ENCODE assay signal across 1 cellular context in genomic region chr3:97579365-97579764, GRCh38.
TF ChIP-seq lines count a peak whose summit lies in the region.

No MANE protein-coding gene starts in this region.

TF ChIP-seq in HEK293, 187 proteins besides CTCF, POLR2A, EP300 and RAD21 (continued from another document and continues in another):
- TF ChIP-seq GLI2 (tag by site-specific recombination; IDR thresholded peaks at IDR 0.05; ENCODE audit: borderline replicate concordance, low read depth) (no peak), ZFHX2 (tag by site-specific recombination; conservative IDR thresholded peaks at IDR 0.05) (peak; percentile 44; the same call in 1 of the 2 replicates), SETDB1 (IDR thresholded peaks at IDR 0.05; ENCODE audit: insufficient read length, low read length) (no peak), PRDM1 (tag by site-specific recombination; IDR thresholded peaks at IDR 0.05) (no peak), ZSCAN16 (tag by site-specific recombination; IDR thresholded peaks at IDR 0.05) (no peak), ZNF768 (tag by site-specific recombination; IDR thresholded peaks at IDR 0.05) (no peak), ZNF837 (tag by site-specific recombination; IDR thresholded peaks at IDR 0.05) (no peak), PRDM4 (tag by site-specific recombination; IDR thresholded peaks at IDR 0.05) (no peak), ZNF24 (tag by site-specific recombination; IDR thresholded peaks at IDR 0.05) (no peak), ZNF792 (tag by site-specific recombination; IDR thresholded peaks at IDR 0.05) (peak; percentile 94; the same call in 1 of the 2 replicates), ZNF558 (tag by site-specific recombination; IDR thresholded peaks at IDR 0.05) (no peak), ZSCAN30 (tag by site-specific recombination; IDR thresholded peaks at IDR 0.05) (no peak), ZBTB8A (tag by site-specific recombination; IDR thresholded peaks at IDR 0.05) (no peak), GLIS2 (tag by site-specific recombination; IDR thresholded peaks at IDR 0.05) (no peak), ZNF747 (tag by site-specific recombination; IDR thresholded peaks at IDR 0.05) (no peak), KLF16 (tag by site-specific recombination; IDR thresholded peaks at IDR 0.05) (no peak), FEZF1 (tag by site-specific recombination; IDR thresholded peaks at IDR 0.05) (peak; percentile 64), PATZ1 (tag by site-specific recombination; IDR thresholded peaks at IDR 0.05) (peak; percentile 61; the same call in 1 of the 2 replicates), ZNF670 (tag by site-specific recombination; IDR thresholded peaks at IDR 0.05; ENCODE audit: low read depth) (no peak), ZNF544 (tag by site-specific recombination; IDR thresholded peaks at IDR 0.05) (no peak), ZNF571 (tag by site-specific recombination; IDR thresholded peaks at IDR 0.05) (no peak), TCF7L2 (IDR thresholded peaks at IDR 0.05; ENCODE audit: borderline replicate concordance, low read depth, low read length) (no peak), ZNF350 (tag by site-specific recombination; IDR thresholded peaks at IDR 0.05) (no peak), ZNF707 (tag by site-specific recombination; IDR thresholded peaks at IDR 0.05) (no peak), ZNF549 (tag by site-specific recombination; IDR thresholded peaks at IDR 0.05) (no peak), ZNF610 (tag by site-specific recombination; IDR thresholded peaks at IDR 0.05; ENCODE audit: borderline replicate concordance) (no peak), ZNF660 (tag by site-specific recombination; IDR thresholded peaks at IDR 0.05) (0 out of 2 replicates have a peak, but pooled peaks have one; percentile 55), ZNF664 (tag by site-specific recombination; IDR thresholded peaks at IDR 0.05) (no peak), SCRT1 (tag by site-specific recombination; IDR thresholded peaks at IDR 0.05; ENCODE audit: borderline replicate concordance) (no peak), PRDM2 (tag by site-specific recombination; IDR thresholded peaks at IDR 0.05; ENCODE audit: borderline replicate concordance) (no peak), ZNF501 (tag by site-specific recombination; IDR thresholded peaks at IDR 0.05) (no peak), ZNF843 (tag by site-specific recombination; IDR thresholded peaks at IDR 0.05) (peak; percentile 41; the same call in 1 of the 2 replicates)
- TF ChIP-seq, protein P1, sequence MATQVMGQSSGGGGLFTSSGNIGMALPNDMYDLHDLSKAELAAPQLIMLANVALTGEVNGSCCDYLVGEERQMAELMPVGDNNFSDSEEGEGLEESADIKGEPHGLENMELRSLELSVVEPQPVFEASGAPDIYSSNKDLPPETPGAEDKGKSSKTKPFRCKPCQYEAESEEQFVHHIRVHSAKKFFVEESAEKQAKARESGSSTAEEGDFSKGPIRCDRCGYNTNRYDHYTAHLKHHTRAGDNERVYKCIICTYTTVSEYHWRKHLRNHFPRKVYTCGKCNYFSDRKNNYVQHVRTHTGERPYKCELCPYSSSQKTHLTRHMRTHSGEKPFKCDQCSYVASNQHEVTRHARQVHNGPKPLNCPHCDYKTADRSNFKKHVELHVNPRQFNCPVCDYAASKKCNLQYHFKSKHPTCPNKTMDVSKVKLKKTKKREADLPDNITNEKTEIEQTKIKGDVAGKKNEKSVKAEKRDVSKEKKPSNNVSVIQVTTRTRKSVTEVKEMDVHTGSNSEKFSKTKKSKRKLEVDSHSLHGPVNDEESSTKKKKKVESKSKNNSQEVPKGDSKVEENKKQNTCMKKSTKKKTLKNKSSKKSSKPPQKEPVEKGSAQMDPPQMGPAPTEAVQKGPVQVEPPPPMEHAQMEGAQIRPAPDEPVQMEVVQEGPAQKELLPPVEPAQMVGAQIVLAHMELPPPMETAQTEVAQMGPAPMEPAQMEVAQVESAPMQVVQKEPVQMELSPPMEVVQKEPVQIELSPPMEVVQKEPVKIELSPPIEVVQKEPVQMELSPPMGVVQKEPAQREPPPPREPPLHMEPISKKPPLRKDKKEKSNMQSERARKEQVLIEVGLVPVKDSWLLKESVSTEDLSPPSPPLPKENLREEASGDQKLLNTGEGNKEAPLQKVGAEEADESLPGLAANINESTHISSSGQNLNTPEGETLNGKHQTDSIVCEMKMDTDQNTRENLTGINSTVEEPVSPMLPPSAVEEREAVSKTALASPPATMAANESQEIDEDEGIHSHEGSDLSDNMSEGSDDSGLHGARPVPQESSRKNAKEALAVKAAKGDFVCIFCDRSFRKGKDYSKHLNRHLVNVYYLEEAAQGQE (tag by site-specific recombination; IDR thresholded peaks at IDR 0.05) = no peak
- TF ChIP-seq, protein P2, sequence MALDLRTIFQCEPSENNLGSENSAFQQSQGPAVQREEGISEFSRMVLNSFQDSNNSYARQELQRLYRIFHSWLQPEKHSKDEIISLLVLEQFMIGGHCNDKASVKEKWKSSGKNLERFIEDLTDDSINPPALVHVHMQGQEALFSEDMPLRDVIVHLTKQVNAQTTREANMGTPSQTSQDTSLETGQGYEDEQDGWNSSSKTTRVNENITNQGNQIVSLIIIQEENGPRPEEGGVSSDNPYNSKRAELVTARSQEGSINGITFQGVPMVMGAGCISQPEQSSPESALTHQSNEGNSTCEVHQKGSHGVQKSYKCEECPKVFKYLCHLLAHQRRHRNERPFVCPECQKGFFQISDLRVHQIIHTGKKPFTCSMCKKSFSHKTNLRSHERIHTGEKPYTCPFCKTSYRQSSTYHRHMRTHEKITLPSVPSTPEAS (tag by site-specific recombination; IDR thresholded peaks at IDR 0.05) = peak; percentile 32; the same call in 1 of the 2 replicates
- TF ChIP-seq, protein P3, sequence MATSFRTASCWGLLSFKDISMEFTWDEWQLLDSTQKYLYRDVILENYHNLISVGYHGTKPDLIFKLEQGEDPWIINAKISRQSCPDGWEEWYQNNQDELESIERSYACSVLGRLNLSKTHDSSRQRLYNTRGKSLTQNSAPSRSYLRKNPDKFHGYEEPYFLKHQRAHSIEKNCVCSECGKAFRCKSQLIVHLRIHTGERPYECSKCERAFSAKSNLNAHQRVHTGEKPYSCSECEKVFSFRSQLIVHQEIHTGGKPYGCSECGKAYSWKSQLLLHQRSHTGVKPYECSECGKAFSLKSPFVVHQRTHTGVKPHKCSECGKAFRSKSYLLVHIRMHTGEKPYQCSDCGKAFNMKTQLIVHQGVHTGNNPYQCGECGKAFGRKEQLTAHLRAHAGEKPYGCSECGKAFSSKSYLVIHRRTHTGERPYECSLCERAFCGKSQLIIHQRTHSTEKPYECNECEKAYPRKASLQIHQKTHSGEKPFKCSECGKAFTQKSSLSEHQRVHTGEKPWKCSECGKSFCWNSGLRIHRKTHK (tag by site-specific recombination; IDR thresholded peaks at IDR 0.05) = no peak
- TF ChIP-seq, protein P4, sequence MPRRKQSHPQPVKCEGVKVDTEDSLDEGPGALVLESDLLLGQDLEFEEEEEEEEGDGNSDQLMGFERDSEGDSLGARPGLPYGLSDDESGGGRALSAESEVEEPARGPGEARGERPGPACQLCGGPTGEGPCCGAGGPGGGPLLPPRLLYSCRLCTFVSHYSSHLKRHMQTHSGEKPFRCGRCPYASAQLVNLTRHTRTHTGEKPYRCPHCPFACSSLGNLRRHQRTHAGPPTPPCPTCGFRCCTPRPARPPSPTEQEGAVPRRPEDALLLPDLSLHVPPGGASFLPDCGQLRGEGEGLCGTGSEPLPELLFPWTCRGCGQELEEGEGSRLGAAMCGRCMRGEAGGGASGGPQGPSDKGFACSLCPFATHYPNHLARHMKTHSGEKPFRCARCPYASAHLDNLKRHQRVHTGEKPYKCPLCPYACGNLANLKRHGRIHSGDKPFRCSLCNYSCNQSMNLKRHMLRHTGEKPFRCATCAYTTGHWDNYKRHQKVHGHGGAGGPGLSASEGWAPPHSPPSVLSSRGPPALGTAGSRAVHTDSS (tag by site-specific recombination; IDR thresholded peaks at IDR 0.05) = no peak
- TF ChIP-seq, protein P5, sequence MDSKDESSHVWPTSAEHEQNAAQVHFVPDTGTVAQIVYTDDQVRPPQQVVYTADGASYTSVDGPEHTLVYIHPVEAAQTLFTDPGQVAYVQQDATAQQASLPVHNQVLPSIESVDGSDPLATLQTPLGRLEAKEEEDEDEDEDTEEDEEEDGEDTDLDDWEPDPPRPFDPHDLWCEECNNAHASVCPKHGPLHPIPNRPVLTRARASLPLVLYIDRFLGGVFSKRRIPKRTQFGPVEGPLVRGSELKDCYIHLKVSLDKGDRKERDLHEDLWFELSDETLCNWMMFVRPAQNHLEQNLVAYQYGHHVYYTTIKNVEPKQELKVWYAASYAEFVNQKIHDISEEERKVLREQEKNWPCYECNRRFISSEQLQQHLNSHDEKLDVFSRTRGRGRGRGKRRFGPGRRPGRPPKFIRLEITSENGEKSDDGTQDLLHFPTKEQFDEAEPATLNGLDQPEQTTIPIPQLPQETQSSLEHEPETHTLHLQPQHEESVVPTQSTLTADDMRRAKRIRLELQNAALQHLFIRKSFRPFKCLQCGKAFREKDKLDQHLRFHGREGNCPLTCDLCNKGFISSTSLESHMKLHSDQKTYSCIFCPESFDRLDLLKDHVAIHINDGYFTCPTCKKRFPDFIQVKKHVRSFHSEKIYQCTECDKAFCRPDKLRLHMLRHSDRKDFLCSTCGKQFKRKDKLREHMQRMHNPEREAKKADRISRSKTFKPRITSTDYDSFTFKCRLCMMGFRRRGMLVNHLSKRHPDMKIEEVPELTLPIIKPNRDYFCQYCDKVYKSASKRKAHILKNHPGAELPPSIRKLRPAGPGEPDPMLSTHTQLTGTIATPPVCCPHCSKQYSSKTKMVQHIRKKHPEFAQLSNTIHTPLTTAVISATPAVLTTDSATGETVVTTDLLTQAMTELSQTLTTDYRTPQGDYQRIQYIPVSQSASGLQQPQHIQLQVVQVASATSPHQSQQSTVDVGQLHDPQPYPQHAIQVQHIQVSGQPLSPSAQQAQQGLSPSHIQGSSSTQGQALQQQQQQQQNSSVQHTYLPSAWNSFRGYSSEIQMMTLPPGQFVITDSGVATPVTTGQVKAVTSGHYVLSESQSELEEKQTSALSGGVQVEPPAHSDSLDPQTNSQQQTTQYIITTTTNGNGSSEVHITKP (tag by site-specific recombination; IDR thresholded peaks at IDR 0.05) = peak; percentile 92
